In the genomic region with DNA sequence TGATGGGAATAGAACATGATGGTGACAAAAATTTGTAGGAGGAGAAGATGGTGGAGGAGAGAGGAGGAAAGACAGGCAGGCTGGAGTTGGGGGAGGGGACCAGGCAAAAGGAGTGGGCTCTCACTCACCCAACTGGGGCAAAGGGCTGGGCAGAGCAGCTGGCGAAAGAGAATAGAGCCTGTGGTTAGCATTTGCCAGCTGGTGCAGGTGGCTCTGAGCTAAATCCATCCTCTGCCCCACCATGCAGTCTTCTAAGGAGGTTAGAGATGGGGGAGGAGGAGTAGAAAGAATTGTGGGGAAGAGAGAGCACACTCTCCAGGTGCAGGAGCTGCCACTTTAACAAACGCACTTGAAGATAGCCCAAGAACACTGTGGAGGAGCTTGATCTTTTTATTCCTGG, we compare ENCODE assay signal across 24 cellular contexts. TPM values are rescaled to one million over a fixed set of nuclear protein-coding genes. Genes with fewer than 3 reads are reported as not detected.
DNase-seq lines count a peak whose midpoint lies in the region; ATAC-seq and TF ChIP-seq lines count a peak whose summit lies in the region.
"Had no signal": no experiment of that assay in that cellular context is flagged by ENCODE, and none has a peak within 500 bp of the region (broad histone marks: within the 10 kb centered on the region; RNA-seq: fewer than 3 reads in every experiment).

No MANE protein-coding gene starts in this region.

- peaks cover 5 to 18% (median 15%) of the 10 kb centered on the region in 11 experiments; a peak in 21 of 22 replicates for H3K9me3 ChIP-seq in BLaER1 treated with 17β-estradiol and CSF1 and Interleukin-3, amounts not matched to agents 10 nM and 100 nM (replicated peaks in 1 of 11)
- H3K9me3 ChIP-seq in vagina, result no peaks in the 10 kb centered on the region
- H3K9me3 ChIP-seq: uterus had no signal

- H2AFZ ChIP-seq in GM23338, result peak overlapping the region; percentile 21; the same call in 1 of the 2 replicates
- H2AFZ ChIP-seq: GM23248 had no signal

- H3K27ac Mint-ChIP-seq in GM23338 (no peak overlapping the region), memory B cell (no peak overlapping the region)
- no peak overlapping the region for H3K27ac Mint-ChIP-seq in activated CD4-positive, alpha-beta memory T cell treated with anti-CD3 and anti-CD28 coated beads, Interleukin-2, amount 10 ng/mL, durations not matched to agents 7 days and 5 days

- H3K27me3 ChIP-seq in BLaER1 treated with 17β-estradiol and CSF1 and Interleukin-3, amounts not matched to agents 10 nM and 100 nM, result no peaks in the 10 kb centered on the region
- H3K27me3 ChIP-seq in GM23338 (ENCODE audit: insufficient read depth) (no peaks in the 10 kb centered on the region), vagina (no peaks in the 10 kb centered on the region)
- H3K27me3 ChIP-seq: uterus had no signal

- H3K4me1 ChIP-seq in BLaER1 treated with 17β-estradiol and CSF1 and Interleukin-3, amounts not matched to agents 10 nM and 100 nM, result peaks cover 40 to 66% (median 56%) of the 10 kb centered on the region in 10 experiments
- H3K4me1 ChIP-seq in GM23338 (ENCODE audit: insufficient read depth) (peaks cover 43% of the 10 kb centered on the region), vagina (no peaks in the 10 kb centered on the region)
- H3K4me1 ChIP-seq: uterus had no signal

- H3K4me2 ChIP-seq in BLaER1 treated with 17β-estradiol and CSF1 and Interleukin-3, amounts not matched to agents 10 nM and 100 nM, result peak overlapping the region; percentile 68 to 97 (median 85)
- 0 out of 2 replicates have a peak overlapping the region, but pooled peaks have one; percentile 40 for H3K4me2 ChIP-seq in GM23338

- peak overlapping the region in 6 of 11 experiments; percentile 27 to 74 (median 50); a peak in 8 of 22 replicates for H3K9ac ChIP-seq in BLaER1 treated with 17β-estradiol and CSF1 and Interleukin-3, amounts not matched to agents 10 nM and 100 nM
- H3K9ac ChIP-seq: GM23248 had no signal

- TF ChIP-seq CTCF in GM23338 (conservative IDR thresholded peaks at IDR 0.05; ENCODE audit: low read depth in 2 of 2) (no peak), vagina (IDR thresholded peaks at IDR 0.05) (no peak)

- H3F3A ChIP-seq in GM23338 (replicated peaks; ENCODE audit: low read depth), result no peaks in the 10 kb centered on the region; the same call in 1 of the 2 replicates

- peak overlapping the region in 5 of 10 experiments; percentile 26 to 47 (median 45); a peak in 8 of 20 replicates for H3K4me3 ChIP-seq in BLaER1 treated with 17β-estradiol and CSF1 and Interleukin-3, amounts not matched to agents 10 nM and 100 nM
- H3K4me3 ChIP-seq in GM23338 (no peak overlapping the region), vagina (no peak overlapping the region)
- H3K4me3 ChIP-seq: GM23248, uterus had no signal

- H3K36me3 ChIP-seq in BLaER1 treated with 17β-estradiol and CSF1 and Interleukin-3, amounts not matched to agents 10 nM and 100 nM, result peaks cover 0 to 33% (median 21%) of the 10 kb centered on the region in 11 experiments; a peak in 17 of 22 replicates
- H3K36me3 ChIP-seq in GM23338 (ENCODE audit: insufficient read depth), result no peaks in the 10 kb centered on the region
- H3K36me3 ChIP-seq in vagina, result no peaks in the 10 kb centered on the region
- H3K36me3 ChIP-seq: uterus had no signal

- H3K27me3 Mint-ChIP-seq in GM23338 (ENCODE audit: insufficient read depth, low read depth, poor library complexity), result peaks cover 8% of the 10 kb centered on the region
- H3K27me3 Mint-ChIP-seq in memory B cell, result no peaks in the 10 kb centered on the region
- no peaks in the 10 kb centered on the region for H3K27me3 Mint-ChIP-seq in activated CD4-positive, alpha-beta memory T cell treated with anti-CD3 and anti-CD28 coated beads, Interleukin-2, amount 10 ng/mL, durations not matched to agents 7 days and 5 days

- intact Hi-C loops in vagina (cut with DNase I), result no loop called here

- peak overlapping the region in 10 of 11 experiments; percentile 11 to 74 (median 52); a peak in 14 of 22 replicates for H3K27ac ChIP-seq in BLaER1 treated with 17β-estradiol and CSF1 and Interleukin-3, amounts not matched to agents 10 nM and 100 nM
- H3K27ac ChIP-seq in GM23338 (ENCODE audit: low read depth) (no peak overlapping the region), vagina (no peak overlapping the region)
- H3K27ac ChIP-seq: C4-2B, GM23248, uterus had no signal

- H3K9me2 ChIP-seq in GM23338 (ENCODE audit: insufficient read depth), result peaks cover 8% of the 10 kb centered on the region

- H3K9me3 Mint-ChIP-seq in GM23338 (peaks cover 11% of the 10 kb centered on the region), memory B cell (peaks cover 2% of the 10 kb centered on the region)
- peaks cover 6% of the 10 kb centered on the region for H3K9me3 Mint-ChIP-seq in activated CD4-positive, alpha-beta memory T cell treated with anti-CD3 and anti-CD28 coated beads, Interleukin-2, amount 10 ng/mL, durations not matched to agents 7 days and 5 days

- peaks cover 0 to 27% (median 0%) of the 10 kb centered on the region in 11 experiments; a peak in 2 of 22 replicates for H4K20me1 ChIP-seq in BLaER1 treated with 17β-estradiol and CSF1 and Interleukin-3, amounts not matched to agents 10 nM and 100 nM
- no peaks in the 10 kb centered on the region for H4K20me1 ChIP-seq in GM23338 (replicated peaks; ENCODE audit: insufficient read depth)

- H3K4me3 Mint-ChIP-seq in GM23338 (no peak overlapping the region), memory B cell (no peak overlapping the region)
- no peak overlapping the region for H3K4me3 Mint-ChIP-seq in activated CD4-positive, alpha-beta memory T cell treated with anti-CD3 and anti-CD28 coated beads, Interleukin-2, amount 10 ng/mL, durations not matched to agents 7 days and 5 days
- H3K4me3 Mint-ChIP-seq: immature natural killer cell had no signal

- POLR2A ChIA-PET in activated CD4-positive, alpha-beta memory T cell treated with anti-CD3 and anti-CD28 coated beads, Interleukin-2, amount 10 ng/mL, durations not matched to agents 7 days and 5 days (lab: Charles Lee), result interaction anchor here (0.9 to 6.0 kb wide), 15 partner anchors 9 to 162 kb away, joined by 3 to 70 read pairs (median 10); partner anchors contain the start of genes CD48 and SLAMF1

- DNase-seq in GM23338 (ENCODE audit: low spot score) (no peak), NCI-H2107 (lab: John Stamatoyannopoulos, UW) (peak; percentile 52), memory B cell (ENCODE audit: low spot score in 2 of 2) (no peak), NCI-H1436 (lab: John Stamatoyannopoulos, UW) (no peak), vagina (ENCODE audit: extremely low spot score in 2 of 2) (no peak), OCI-M1 (lab: John Stamatoyannopoulos, UW) (no peak)
- DNase-seq in activated CD4-positive, alpha-beta memory T cell treated with anti-CD3 and anti-CD28 coated beads, Interleukin-2, amount 10 ng/mL, durations not matched to agents 7 days and 5 days, result no peak
- DNase-seq: activated CD4-positive, alpha-beta T cell treated with anti-CD3 and anti-CD28 coated beads for 4 hours; cortex of kidney; GM23248; immature natural killer cell; Kasumi-1; NCI-H1105; NCI-H69; occipital lobe; PC-3; SHP77 treated with DMSO at 0.1 percent for 48 hours; T-helper 1 cell; uterus had no signal

- H3K36me3 Mint-ChIP-seq in GM23338 (ENCODE audit: low read depth) (peaks cover 12% of the 10 kb centered on the region; the same call in 2 of the 3 replicates), memory B cell (peaks cover 18% of the 10 kb centered on the region)
- peaks cover 49% of the 10 kb centered on the region for H3K36me3 Mint-ChIP-seq in activated CD4-positive, alpha-beta memory T cell treated with anti-CD3 and anti-CD28 coated beads, Interleukin-2, amount 10 ng/mL, durations not matched to agents 7 days and 5 days (ENCODE audit: low read depth)

- no peaks in the 10 kb centered on the region for H3K79me2 ChIP-seq in GM23338 (replicated peaks; ENCODE audit: insufficient read depth)

- no peak for TF ChIP-seq POLR2A in vagina (IDR thresholded peaks at IDR 0.05)

- H3K4me1 Mint-ChIP-seq in GM23338 (peaks cover 12% of the 10 kb centered on the region), memory B cell (peaks cover 16% of the 10 kb centered on the region)
- H3K4me1 Mint-ChIP-seq in activated CD4-positive, alpha-beta memory T cell treated with anti-CD3 and anti-CD28 coated beads, Interleukin-2, amount 10 ng/mL, durations not matched to agents 7 days and 5 days, result peaks cover 34% of the 10 kb centered on the region

- ATAC-seq in GM23338, result no peak
- ATAC-seq in memory B cell (ENCODE audit: low read depth), result peak; percentile 23

- CTCF ChIA-PET in activated CD4-positive, alpha-beta memory T cell treated with anti-CD3 and anti-CD28 coated beads, Interleukin-2, amount 10 ng/mL, durations not matched to agents 7 days and 5 days (lab: Charles Lee), result interaction anchor here (0.9 to 5.2 kb wide), 28 partner anchors 9 to 464 kb away, joined by 3 to 55 read pairs (median 6); partner anchors contain the start of genes CD48, LY9 and SLAMF1

RNA-seq across cellular contexts. Expression of gene SLAMF1, which starts 27.6 kb away (rescaled TPM):
- total RNA-seq in GM23338 (2014; rRNA removed; shearing (Covaris generic)), result not detected in 2 replicates
- polyA plus RNA-seq in GM23338 (2016; fragmentation: Nextera tagmentation; extraction: Ambion mirVana), result not detected in 2 replicates
- 100 to 1,000 TPM; 106 to 113 TPM for total RNA-seq in activated CD4-positive, alpha-beta memory T cell treated with anti-CD3 and anti-CD28 coated beads, Interleukin-2, amount 10 ng/mL, durations not matched to agents 7 days and 5 days
- 6.9 TPM for total RNA-seq in vagina
- total RNA-seq: bronchial epithelial cell, GM23248, HT-29, occipital lobe, PC-3 had no signal
- polyA plus RNA-seq: GM23248 had no signal

RNA-seq across cellular contexts. Expression of gene CD48, which starts 37.2 kb away (rescaled TPM):
- 0.45 TPM in 1 of 2 replicates, not detected in the other for total RNA-seq in GM23338 (2014; rRNA removed; shearing (Covaris generic))
- polyA plus RNA-seq in GM23338 (2016; fragmentation: Nextera tagmentation; extraction: Ambion mirVana), result 0.34 and 0.43 TPM in 2 replicates
- 100 to 1,000 TPM; 403 to 404 TPM for total RNA-seq in activated CD4-positive, alpha-beta memory T cell treated with anti-CD3 and anti-CD28 coated beads, Interleukin-2, amount 10 ng/mL, durations not matched to agents 7 days and 5 days
- 4.7 TPM for total RNA-seq in vagina
- total RNA-seq: A673, bronchial epithelial cell, GM23248, HT-29, PC-3 had no signal
- polyA plus RNA-seq: GM23248 had no signal

Comparison
In these comparisons a context has a peak if more than half of its experiments do, and no peak if none do; other contexts are left out.
1. H3K27ac ChIP-seq: peak in BLaER1 treated with 17β-estradiol and CSF1 and Interleukin-3, amounts not matched to agents 10 nM and 100 nM (10 of 11); none in GM23338 (single experiment) and vagina (single experiment).
2. RNA of gene SLAMF1, which starts 27.6 kb away (total RNA-seq): 106 to 113 TPM in activated CD4-positive, alpha-beta memory T cell treated with anti-CD3 and anti-CD28 coated beads, Interleukin-2, amount 10 ng/mL, durations not matched to agents 7 days and 5 days; 6.9 TPM in vagina (single experiment) and not detected in GM23338; every median in the first group is over 10 times any median in the second.
3. RNA of gene CD48, which starts 37.2 kb away (total RNA-seq): 403 to 404 TPM in activated CD4-positive, alpha-beta memory T cell treated with anti-CD3 and anti-CD28 coated beads, Interleukin-2, amount 10 ng/mL, durations not matched to agents 7 days and 5 days; 4.7 TPM in vagina (single experiment) and 0.45 TPM in GM23338; every median in the first group is over 10 times any median in the second.